8 cellular contexts compared by ENCODE assay signal in the genomic region with DNA sequence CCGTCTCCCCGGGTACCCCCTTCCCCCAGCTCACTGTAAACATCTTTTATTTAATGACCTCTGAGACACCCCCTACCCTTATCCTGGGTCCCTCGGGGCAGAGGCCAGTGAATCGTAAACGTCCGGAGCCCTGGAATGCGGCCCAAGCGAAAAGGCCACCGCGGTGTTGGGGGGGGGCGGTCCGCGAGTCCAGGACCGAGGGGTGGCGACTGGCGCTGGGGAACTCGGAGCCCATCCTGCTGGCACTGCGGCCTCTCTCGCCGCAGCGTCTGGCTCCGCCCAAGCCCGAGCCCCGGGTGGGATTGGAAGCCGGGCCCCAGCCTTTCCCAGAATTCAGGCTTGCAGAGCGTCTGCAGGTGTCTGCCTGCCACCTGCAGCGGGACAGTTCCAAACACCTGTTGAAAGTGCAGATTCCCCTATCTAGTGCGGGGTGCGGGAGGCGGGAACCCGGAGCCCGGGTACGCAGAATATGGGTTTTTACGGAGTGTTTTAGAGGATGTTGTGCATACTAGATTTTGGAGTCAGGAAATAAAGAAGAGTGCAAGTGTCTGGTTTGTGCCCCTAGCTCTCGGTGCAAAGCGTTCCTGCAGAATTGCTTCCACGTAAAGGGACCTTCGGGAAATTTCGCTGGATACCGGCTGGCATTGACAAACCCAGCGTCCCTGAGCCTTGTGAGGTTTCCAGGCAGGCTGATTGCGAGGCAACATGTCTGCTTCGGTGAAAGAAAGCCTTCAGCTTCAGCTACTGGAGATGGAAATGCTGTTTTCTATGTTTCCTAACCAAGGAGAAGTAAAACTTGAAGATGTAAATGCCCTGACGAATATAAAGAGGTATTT. TPM values are rescaled to one million over a fixed set of nuclear protein-coding genes. Genes with fewer than 3 reads are reported as not detected.
DNase-seq lines count a peak whose midpoint lies in the region; ATAC-seq and TF ChIP-seq lines count a peak whose summit lies in the region.

No MANE protein-coding gene starts in this region.

- no peak for TF ChIP-seq POLR2A in right lobe of liver (IDR thresholded peaks at IDR 0.05)

- no peaks in the 10 kb centered on the region for H3K27me3 ChIP-seq in WERI-Rb-1 (ENCODE audit: insufficient read depth, low read depth, severe bottlenecking)
- H3K27me3 ChIP-seq in dorsolateral prefrontal cortex: no peaks in the 10 kb centered on the region
- H3K27me3 ChIP-seq in right lobe of liver: no peaks in the 10 kb centered on the region

- H3K4me1 ChIP-seq in right lobe of liver: peaks cover 0 to 29% (median 0%) of the 10 kb centered on the region in 4 donors

- H3K36me3 Mint-ChIP-seq in stimulated activated effector memory CD8-positive, alpha-beta T cell treated with anti-CD3 and anti-CD28 coated beads, Interleukin-12 subunit alpha, Interleukin-12 subunit beta, amount 100 ng/mL, for 72 hours: peaks cover 31% of the 10 kb centered on the region

- H3K9me3 Mint-ChIP-seq in stimulated activated effector memory CD8-positive, alpha-beta T cell treated with anti-CD3 and anti-CD28 coated beads, Interleukin-12 subunit alpha, Interleukin-12 subunit beta, amount 100 ng/mL, for 72 hours: no peaks in the 10 kb centered on the region

- peak overlapping the region; percentile 77 for H3K27ac ChIP-seq in WERI-Rb-1
- H3K27ac ChIP-seq in dorsolateral prefrontal cortex: peak overlapping the region in 57 of 59 donors; percentile 29 to 93 (median 86)
- peak overlapping the region; percentile 63 to 86 (median 83) for H3K27ac ChIP-seq in right lobe of liver

- H3K4me3 ChIP-seq in LNCaP clone FGC (ENCODE audit: low read depth, low read length): peak overlapping the region; percentile 86
- H3K4me3 ChIP-seq in WERI-Rb-1 (ENCODE audit: low read depth, low read length): peak overlapping the region; percentile 60
- H3K4me3 ChIP-seq in dorsolateral prefrontal cortex: peak overlapping the region; percentile 70 to 99 (median 92)
- H3K4me3 ChIP-seq in right lobe of liver: peak overlapping the region; percentile 79 to 94 (median 84)

- H3K36me3 ChIP-seq in WERI-Rb-1 (peaks cover 38% of the 10 kb centered on the region), right lobe of liver (peaks cover 0 to 5% (median 0%) of the 10 kb centered on the region in 4 donors)

- H3K9me3 ChIP-seq in WERI-Rb-1 (ENCODE audit: severe bottlenecking): no peaks in the 10 kb centered on the region
- no peaks in the 10 kb centered on the region for H3K9me3 ChIP-seq in right lobe of liver

- TF ChIP-seq CTCF in LNCaP clone FGC (IDR thresholded peaks at IDR 0.05; ENCODE audit: control insufficient read depth, extremely low read depth, insufficient read depth) (no peak), WERI-Rb-1 (IDR thresholded peaks at IDR 0.05; ENCODE audit: low read depth, low read length) (no peak), dorsolateral prefrontal cortex (IDR thresholded peaks at IDR 0.05 in 54 of 56, conservative IDR thresholded peaks at IDR 0.05 in 2 of 56; ENCODE audit: low read depth in 1 of 56, partially characterized antibody in 56 of 56) (no peak), right lobe of liver (IDR thresholded peaks at IDR 0.05) (no peak)

- ATAC-seq in GM21737 (IDR thresholded peaks at IDR 0.05; ENCODE audit: unreplicated experiment) (peak; percentile 24), right lobe of liver (peak; percentile 64 to 79 (median 72))
- peak; percentile 17 for ATAC-seq in stimulated activated effector memory CD8-positive, alpha-beta T cell treated with anti-CD3 and anti-CD28 coated beads, Interleukin-12 subunit alpha, Interleukin-12 subunit beta, amount 100 ng/mL, for 72 hours

- peaks cover 21% of the 10 kb centered on the region for H3K4me1 Mint-ChIP-seq in stimulated activated effector memory CD8-positive, alpha-beta T cell treated with anti-CD3 and anti-CD28 coated beads, Interleukin-12 subunit alpha, Interleukin-12 subunit beta, amount 100 ng/mL, for 72 hours

- peak overlapping the region; percentile 96 for H3K4me3 Mint-ChIP-seq in stimulated activated effector memory CD8-positive, alpha-beta T cell treated with anti-CD3 and anti-CD28 coated beads, Interleukin-12 subunit alpha, Interleukin-12 subunit beta, amount 100 ng/mL, for 72 hours

- DNase-seq in EL (peak; percentile 55), LNCaP clone FGC (ENCODE audit: low read depth) (no peak), WERI-Rb-1 (peak; percentile 61), dorsolateral prefrontal cortex (peak; percentile 21 to 73 (median 47)), right lobe of liver (peak; percentile 64 to 72 (median 68)), NCI-H226 (no peak)
- DNase-seq in stimulated activated effector memory CD8-positive, alpha-beta T cell treated with anti-CD3 and anti-CD28 coated beads, Interleukin-12 subunit alpha, Interleukin-12 subunit beta, amount 100 ng/mL, for 72 hours (ENCODE audit: low spot score in 2 of 2): peak; percentile 8 to 58

- intact Hi-C loops in dorsolateral prefrontal cortex (cut with DNase I) (loop anchor here (5.0 to 10.0 kb wide), 2 partner anchors 127 to 949 kb away; partner anchors contain the start of genes DOP1A (in 2 of the 2), UBE3D (in 2 of the 2) and IBTK (in 1 of the 2)), right lobe of liver (cut with DNase I) (no loop called here)

- no peak overlapping the region for H3K27ac Mint-ChIP-seq in stimulated activated effector memory CD8-positive, alpha-beta T cell treated with anti-CD3 and anti-CD28 coated beads, Interleukin-12 subunit alpha, Interleukin-12 subunit beta, amount 100 ng/mL, for 72 hours

- 0% methylated on average over 28 of the region's 44 CpGs for WGBS in right lobe of liver (ENCODE audit: insufficient coverage, low coverage, low lambda C conversion rate, missing lambda C conversion rate)

RNA-seq across cellular contexts. Expression of gene RWDD2A, which starts 0.8 kb away (rescaled TPM):
- total RNA-seq in dorsolateral prefrontal cortex: 10 to 100 TPM in 98 of 120 experiments, 1 to 10 TPM in 22; 6.5 to 17.7 (median 12.6) TPM
- 1 to 10 TPM; 1.9 to 3.5 (median 2.5) TPM for total RNA-seq in right lobe of liver

RNA-seq across cellular contexts. Expression of gene PGM3, which starts 0.9 kb away (rescaled TPM):
- total RNA-seq in dorsolateral prefrontal cortex (10 to 100 TPM; 23.6 to 72.4 (median 42.1) TPM), right lobe of liver (10 to 100 TPM; 23.5 to 52.2 (median 35.0) TPM)

Comparison
In these comparisons a context has a peak if more than half of its experiments do, and no peak if none do; other contexts are left out.
1. DNase-seq: peak in EL (single experiment), WERI-Rb-1 (single experiment), dorsolateral prefrontal cortex (10 of 10), right lobe of liver (3 of 3) and stimulated activated effector memory CD8-positive, alpha-beta T cell treated with anti-CD3 and anti-CD28 coated beads, Interleukin-12 subunit alpha, Interleukin-12 subunit beta, amount 100 ng/mL, for 72 hours (2 of 2); none in LNCaP clone FGC (single experiment) and NCI-H226 (single experiment).
2. ATAC-seq: peak in every context shown above with its lines; median percentile 72 in right lobe of liver; 24 in GM21737; 17 in stimulated activated effector memory CD8-positive, alpha-beta T cell treated with anti-CD3 and anti-CD28 coated beads, Interleukin-12 subunit alpha, Interleukin-12 subunit beta, amount 100 ng/mL, for 72 hours.
3. intact Hi-C loops: an anchor here in dorsolateral prefrontal cortex (5.0 to 10.0 kb wide); none called in right lobe of liver.
4. Peak in every context shown above with its lines, with median percentiles within 50 percentile points of each other: H3K4me3 ChIP-seq and H3K27ac ChIP-seq.